ENCODE assay signal across 2 cellular contexts in the genomic region with DNA sequence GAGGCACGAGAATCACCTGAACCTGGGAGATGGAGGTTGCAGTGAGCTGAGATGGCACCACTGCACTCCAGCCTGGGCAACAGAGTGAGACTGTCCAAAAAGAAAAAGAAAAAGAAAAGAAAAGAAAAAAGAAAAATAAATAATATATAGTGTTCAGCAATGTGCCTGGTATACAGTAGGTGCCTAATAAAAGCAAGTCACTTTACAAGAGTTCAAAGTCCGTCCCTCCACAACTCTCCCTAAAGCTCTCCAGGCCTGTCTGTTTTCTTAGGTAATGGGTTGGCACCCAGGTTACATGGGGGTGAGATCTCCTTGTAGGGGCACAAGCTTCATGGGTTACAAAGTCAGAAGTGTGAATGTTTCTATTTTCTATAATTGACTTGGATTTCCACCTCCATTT.
A peak's percentile ranks its signal among the peaks of the same experiment; 100 is the strongest.
TF ChIP-seq lines count a peak whose summit lies in the region.

No MANE protein-coding gene starts in this region.

TF ChIP-seq in HepG2, 621 proteins besides CTCF, POLR2A, EP300 and RAD21:
- TF ChIP-seq ZMYM3 (CRISPR knock-in tag; IDR thresholded peaks at IDR 0.05) (no peak), ZKSCAN8 (CRISPR knock-in tag; IDR thresholded peaks at IDR 0.05; ENCODE audit: borderline replicate concordance) (peak; percentile 97)

TF ChIP-seq in K562, 482 proteins besides CTCF, POLR2A, EP300 and RAD21:
- no peak for TF ChIP-seq NFYB (IDR thresholded peaks at IDR 0.05; ENCODE audit: extremely low read depth, insufficient read length)
- TF ChIP-seq RBFOX2 (IDR thresholded peaks at IDR 0.05; ENCODE audit: low read depth, low read length) = no peak
- TF ChIP-seq ZKSCAN8 (CRISPR knock-in tag; IDR thresholded peaks at IDR 0.05) = peak; percentile 93
- TF ChIP-seq ZNF274 (IDR thresholded peaks at IDR 0.05; ENCODE audit: borderline replicate concordance, low read depth, low read length) = no peak
